Comparison of ENCODE assay signal across 19 cellular contexts in genomic region chr3:65177879-65178484, GRCh38.
DNase-seq lines count a peak whose midpoint lies in the region; ATAC-seq and TF ChIP-seq lines count a peak whose summit lies in the region.
"Had no signal": no experiment of that assay in that cellular context is flagged by ENCODE, and none has a peak within 500 bp of the region (broad histone marks: within the 10 kb centered on the region; RNA-seq: fewer than 3 reads in every experiment).

No MANE protein-coding gene starts in this region.

- TF ChIP-seq CTCF in AG10803 (conservative IDR thresholded peaks at IDR 0.05; ENCODE audit: low read length) (no peak), astrocyte of the cerebellum (IDR thresholded peaks at IDR 0.05; ENCODE audit: low read depth, low read length, missing control alignments) (no peak)

- DNase-seq in AG10803 (ENCODE audit: low read depth) = peak; percentile 64
- DNase-seq in HS-5 (ENCODE audit: low read depth) = peak; percentile 15
- DNase-seq in astrocyte of the cerebellum (ENCODE audit: low read depth) = peak; percentile 33
- peak; percentile 19 for DNase-seq in kidney glomerular epithelial cell (lab: John Stamatoyannopoulos, UW)
- DNase-seq in CD1c-positive myeloid dendritic cell (ENCODE audit: extremely low spot score) = no peak
- DNase-seq: activated CD4-positive, alpha-beta memory T cell treated with anti-CD3 and anti-CD28 coated beads for 36 hours; activated T-cell treated with anti-CD3 and anti-CD28 coated beads, Interleukin-2, amount 50 U/mL, for 1 hour; GF-D8; NCI-H510A; nephron progenitor cell; SHP77 treated with DMSO at 0.1 percent for 48 hours; T-helper 2 cell had no signal

- in situ Hi-C loops in astrocyte of the cerebellum (cut with HindIII; ENCODE audit: low sequenced_read_pairs) = no loop called here

- no peak overlapping the region for H3K4me3 ChIP-seq in AG10803 (ENCODE audit: low read length)
- H3K4me3 ChIP-seq in astrocyte of the cerebellum (ENCODE audit: low read depth, low read length) = no peak overlapping the region
- H3K4me3 ChIP-seq: hepatocyte, prostate gland, suprapubic skin had no signal

- ATAC-seq in GM18858 (IDR thresholded peaks at IDR 0.05; ENCODE audit: unreplicated experiment) (no peak), GM21737 (IDR thresholded peaks at IDR 0.05; ENCODE audit: unreplicated experiment) (no peak), HG02623 (IDR thresholded peaks at IDR 0.05; ENCODE audit: unreplicated experiment) (no peak)
- ATAC-seq: WTC11 had no signal
